ENCODE assay signal across 19 cellular contexts in genomic region chr1:214352838-214353237, GRCh38.
"Had no signal": no experiment of that assay in that cellular context is flagged by ENCODE, and none has a peak within 500 bp of the region (broad histone marks: within the 10 kb centered on the region; RNA-seq: fewer than 3 reads in every experiment).

No MANE protein-coding gene starts in this region.

- DNase-seq: colonic mucosa; dermis blood vessel endothelial cell; endodermal cell; erythroblast; foreskin melanocyte; hippocampal formation; left colon; mesendoderm; naive thymus-derived CD4-positive, alpha-beta T cell; nephron progenitor cell; right cardiac atrium; stimulated activated CD4-positive, alpha-beta T cell treated with anti-CD3 and anti-CD28 coated beads, Interleukin-4, amount 100 ng/mL, for 1 hour; stimulated activated CD8-positive, alpha-beta memory T cell treated with anti-CD3 and anti-CD28 coated beads, Interleukin-4, amount 100 ng/mL, for 48 hours; stimulated activated naive CD8-positive, alpha-beta T cell treated with anti-CD3 and anti-CD28 coated beads, Interleukin-15, Interleukin-2, amounts not matched to agents 100 U/mL and 50 U/mL, for 24 hours; tibial artery; upper lobe of right lung had no signal

- ATAC-seq: left colon; naive thymus-derived CD4-positive, alpha-beta T cell; stimulated activated effector memory CD8-positive, alpha-beta T cell treated with anti-CD3 and anti-CD28 coated beads, Interleukin-12 subunit alpha, Interleukin-12 subunit beta, amount 100 ng/mL, for 72 hours; stimulated activated naive CD8-positive, alpha-beta T cell treated with anti-CD3 and anti-CD28 coated beads, Interleukin-15, Interleukin-2, amounts not matched to agents 100 U/mL and 50 U/mL, for 24 hours; upper lobe of right lung had no signal

- H3K27ac ChIP-seq: colonic mucosa, tibial artery, upper lobe of right lung, vagina had no signal

- H3K4me1 ChIP-seq: colonic mucosa, upper lobe of right lung, vagina had no signal

- H3K4me3 ChIP-seq: colonic mucosa, heart left ventricle, tibial artery, upper lobe of right lung, vagina had no signal

- H3K36me3 ChIP-seq: colonic mucosa had no signal

- H3K27me3 ChIP-seq: colonic mucosa, heart left ventricle, tibial artery, upper lobe of right lung, vagina had no signal

- H3K9me3 ChIP-seq: colonic mucosa, heart left ventricle, tibial artery, upper lobe of right lung, vagina had no signal
